ENCODE assay signal across 11 cellular contexts in genomic region chr19:5850743-5851293, GRCh38. TPM values are rescaled to one million over a fixed set of nuclear protein-coding genes. Genes with fewer than 3 reads are reported as not detected.
DNase-seq lines count a peak whose midpoint lies in the region; ATAC-seq and TF ChIP-seq lines count a peak whose summit lies in the region.
"Had no signal": no experiment of that assay in that cellular context is flagged by ENCODE, and none has a peak within 500 bp of the region (broad histone marks: within the 10 kb centered on the region; RNA-seq: fewer than 3 reads in every experiment).

No MANE protein-coding gene starts in this region.

- H3K36me3 ChIP-seq in mucosa of stomach (ENCODE audit: control insufficient read depth, insufficient read depth, low read length), result no peaks in the 10 kb centered on the region

- peaks cover 3% of the 10 kb centered on the region for H3K4me1 ChIP-seq in mucosa of stomach (ENCODE audit: control insufficient read depth, insufficient read depth, low read length)

- no peaks in the 10 kb centered on the region for H3K9me3 Mint-ChIP-seq in Calu3 (ENCODE audit: low read depth, unreplicated experiment)

- H3K9me3 ChIP-seq in mucosa of stomach (ENCODE audit: control insufficient read depth, low read length), result no peaks in the 10 kb centered on the region

- peak overlapping the region; percentile 78 for H3K4me3 ChIP-seq in mucosa of stomach (ENCODE audit: low read length)
- H3K4me3 ChIP-seq: hepatocyte had no signal

- H3K4me1 Mint-ChIP-seq in Calu3 (ENCODE audit: low read depth, unreplicated experiment), result peaks cover 18% of the 10 kb centered on the region

- H3K4me3 Mint-ChIP-seq in Calu3 (ENCODE audit: low read depth, unreplicated experiment), result no peak overlapping the region

- H3K27me3 Mint-ChIP-seq in Calu3 (ENCODE audit: unreplicated experiment), result peaks cover 12% of the 10 kb centered on the region

- no TSS peak for BruUV-seq in Calu3 (replicated peaks; lab: Mats Ljungman, UMichigan)

- no peak overlapping the region for H3K27ac Mint-ChIP-seq in Calu3 (ENCODE audit: unreplicated experiment)
- H3K27ac Mint-ChIP-seq: progenitor cell of endocrine pancreas had no signal

- H3K27me3 ChIP-seq in mucosa of stomach (ENCODE audit: control insufficient read depth, insufficient read depth, low read length), result no peaks in the 10 kb centered on the region
- H3K27me3 ChIP-seq: hepatocyte had no signal

- DNase-seq in Calu3 (peak; percentile 47), NCI-H226 (peak; percentile 44), dedifferentiated amniotic fluid mesenchymal stem cell (ENCODE audit: extremely low spot score) (peak; percentile 36), HuH-7 (ENCODE audit: low spot score) (no peak), cerebellum (ENCODE audit: low spot score) (no peak), GM19238 (ENCODE audit: insufficient read length, low spot score) (no peak)
- DNase-seq: activated gamma-delta T cell treated with Interleukin-2 at 50 U/mL for 16 hours had no signal

- peak overlapping the region; percentile 86 for H3K9ac ChIP-seq in mucosa of stomach (ENCODE audit: low read length)

- no peak for TF ChIP-seq CTCF in Calu3 (IDR thresholded peaks at IDR 0.05; ENCODE audit: unreplicated experiment)

- intact Hi-C loops in Calu3 (cut with micrococcal nuclease; ENCODE audit: unreplicated experiment), result no loop called here

- CTCF ChIA-PET in Calu3 (lab: Charles Lee), result interaction anchor here (0.6 to 1.3 kb wide), 4 partner anchors 19 to 114 kb away, joined by 3 to 4 read pairs (median 4); no protein-coding TSS in a partner anchor

- H3K36me3 Mint-ChIP-seq in Calu3 (ENCODE audit: insufficient read depth, unreplicated experiment), result peaks cover 11% of the 10 kb centered on the region

- ATAC-seq in HG03378 (IDR thresholded peaks at IDR 0.05; ENCODE audit: unreplicated experiment), result no peak

RNA-seq across cellular contexts. Expression of gene FUT3, which starts 0.4 kb away (rescaled TPM):
- total RNA-seq in Calu3 (2022) (15.6 and 18.6 TPM in 2 replicates), cerebellum (0.09 TPM)
- total RNA-seq: hepatocyte, progenitor cell of endocrine pancreas had no signal

RNA-seq across cellular contexts. Expression of gene FUT6, which starts 11.3 kb away (rescaled TPM):
- total RNA-seq in Calu3 (2022) (1.8 and 2.8 TPM in 2 replicates), cerebellum (not detected)
- total RNA-seq: progenitor cell of endocrine pancreas had no signal

RNA-seq across cellular contexts. Expression of gene FUT5, which starts 19.5 kb away (rescaled TPM):
- total RNA-seq in Calu3 (2022) (not detected in 2 replicates), cerebellum (not detected)
- total RNA-seq: hepatocyte, progenitor cell of endocrine pancreas had no signal

RNA-seq across cellular contexts. Expression of gene NRTN, which starts 46.0 kb away (rescaled TPM):
- total RNA-seq in Calu3 (2022) (3.9 and 5.4 TPM in 2 replicates), cerebellum (not detected)

RNA-seq across cellular contexts. Expression of gene NDUFA11, which starts 52.8 kb away (rescaled TPM):
- 133 and 143 TPM in 2 replicates for total RNA-seq in Calu3 (2022)
- total RNA-seq in cerebellum, result 68.1 TPM

Comparison
In these comparisons a context has a peak if more than half of its experiments do, and no peak if none do; other contexts are left out.
1. DNase-seq: peak in Calu3 (single experiment), NCI-H226 (single experiment) and dedifferentiated amniotic fluid mesenchymal stem cell (single experiment); none in HuH-7 (single experiment), cerebellum (single experiment) and GM19238 (single experiment).
2. RNA of gene FUT3, which starts 0.4 kb away (total RNA-seq): 15.6 to 18.6 TPM in Calu3; 0.09 TPM in cerebellum (single experiment); every median in the first group is over 10 times any median in the second.